In genomic region chr5:160260881-160261815, GRCh38 we compare ENCODE assay signal across 9 cellular contexts. TPM values are rescaled to one million over a fixed set of nuclear protein-coding genes. Genes with fewer than 3 reads are reported as not detected.
A peak's percentile ranks its signal among the peaks of the same experiment; 100 is the strongest.
DNase-seq lines count a peak whose midpoint lies in the region; ATAC-seq and TF ChIP-seq lines count a peak whose summit lies in the region.
"Had no signal": no experiment of that assay in that cellular context is flagged by ENCODE, and none has a peak within 500 bp of the region (broad histone marks: within the 10 kb centered on the region; RNA-seq: fewer than 3 reads in every experiment).

No MANE protein-coding gene starts in this region.

- DNase-seq in NCI-H82 (lab: John Stamatoyannopoulos, UW) (peak; percentile 63), NCI-H82 treated with DMSO at 0.1 percent for 48 hours (lab: John Stamatoyannopoulos, UW; ENCODE audit: unreplicated experiment) (no peak), NCI-H460 (ENCODE audit: extremely low read depth, low read depth) (peak; percentile 60), left ventricle myocardium inferior (no peak), foreskin fibroblast (no peak), NK-92 (lab: John Stamatoyannopoulos, UW; ENCODE audit: unreplicated experiment) (no peak), nucleus accumbens (lab: John Stamatoyannopoulos, UW) (no peak)
- no peak for DNase-seq in stimulated activated naive CD8-positive, alpha-beta T cell treated with anti-CD3 and anti-CD28 coated beads, Interleukin-15, Interleukin-2, amounts not matched to agents 100 U/mL and 50 U/mL, for 24 hours

- H3K4me1 ChIP-seq in left ventricle myocardium inferior: peaks cover 35% of the 10 kb centered on the region

- H3K9me3 ChIP-seq in left ventricle myocardium inferior (replicated peaks): no peaks in the 10 kb centered on the region

- no peaks in the 10 kb centered on the region for H3K27me3 ChIP-seq in left ventricle myocardium inferior (ENCODE audit: low read depth)

- H3K27ac ChIP-seq in left ventricle myocardium inferior (replicated peaks): peak overlapping the region; percentile 40
- H3K27ac ChIP-seq: SK-N-MC had no signal

- TF ChIP-seq CTCF in left ventricle myocardium inferior (IDR thresholded peaks at IDR 0.05; ENCODE audit: borderline replicate concordance): no peak
- no peak for TF ChIP-seq CTCF in foreskin fibroblast (IDR thresholded peaks at IDR 0.05; ENCODE audit: low read depth, low read length)

- H3K4me3 ChIP-seq in left ventricle myocardium inferior: peak overlapping the region; percentile 21
- no peak overlapping the region for H3K4me3 ChIP-seq in foreskin fibroblast (ENCODE audit: low read depth in 1 of 2, low read length in 2 of 2)
- H3K4me3 ChIP-seq: SK-N-MC had no signal

- peak; percentile 41 for ATAC-seq in stimulated activated naive CD8-positive, alpha-beta T cell treated with anti-CD3 and anti-CD28 coated beads, Interleukin-15, Interleukin-2, amounts not matched to agents 100 U/mL and 50 U/mL, for 24 hours

- intact Hi-C loops in left ventricle myocardium inferior (cut with micrococcal nuclease): no loop called here

- peaks cover 12% of the 10 kb centered on the region for H3K36me3 ChIP-seq in left ventricle myocardium inferior

RNA-seq across cellular contexts. Expression of gene FABP6, which starts 31.8 kb away (rescaled TPM):
- 1.0 and 2.2 TPM in 2 replicates for total RNA-seq in NCI-H460 (2014; rRNA removed; shearing (Covaris generic))
- 1.1 TPM in 1 of 2 replicates, not detected in the other for polyA plus RNA-seq in NCI-H460 (2014; cell fraction: nucleus; rRNA removed)
- 1.6 TPM for total RNA-seq in left ventricle myocardium inferior

RNA-seq across cellular contexts. Expression of gene CCNJL, which starts 51.2 kb away (rescaled TPM):
- 9.1 and 10.3 TPM in 2 replicates for total RNA-seq in NCI-H460 (2014; rRNA removed; shearing (Covaris generic))
- 2.4 and 4.6 TPM in 2 replicates for polyA plus RNA-seq in NCI-H460 (2014; cell fraction: nucleus; rRNA removed)
- 6.5 TPM for total RNA-seq in left ventricle myocardium inferior

Comparison
In these comparisons a context has a peak if more than half of its experiments do, and no peak if none do; other contexts are left out.
1. DNase-seq: peak in NCI-H82 (single experiment) and NCI-H460 (single experiment); none in NCI-H82 treated with DMSO at 0.1 percent for 48 hours (single experiment), left ventricle myocardium inferior (single experiment), stimulated activated naive CD8-positive, alpha-beta T cell treated with anti-CD3 and anti-CD28 coated beads, Interleukin-15, Interleukin-2, amounts not matched to agents 100 U/mL and 50 U/mL, for 24 hours (single experiment), foreskin fibroblast (0 of 2), NK-92 (single experiment) and nucleus accumbens (0 of 56).